ENCODE assay signal across 8 cellular contexts in genomic region chr11:61333638-61334433, GRCh38. TPM values are rescaled to one million over a fixed set of nuclear protein-coding genes. Genes with fewer than 3 reads are reported as not detected.
DNase-seq lines count a peak whose midpoint lies in the region; ATAC-seq and TF ChIP-seq lines count a peak whose summit lies in the region.

No MANE protein-coding gene starts in this region.

- peak overlapping the region; percentile 96 for H3K4me2 ChIP-seq in SK-N-SH

- peaks cover 73% of the 10 kb centered on the region for H3K4me1 Mint-ChIP-seq in activated CD4-positive, alpha-beta memory T cell treated with anti-CD3 and anti-CD28 coated beads, Interleukin-2, amount 10 ng/mL, durations not matched to agents 7 days and 5 days

- peaks cover 20% of the 10 kb centered on the region for H4K20me1 ChIP-seq in SK-N-SH (ENCODE audit: insufficient read depth)

- peaks cover 41% of the 10 kb centered on the region for H3K79me2 ChIP-seq in SK-N-SH (ENCODE audit: insufficient read depth)

- H3K27ac Mint-ChIP-seq in activated CD4-positive, alpha-beta memory T cell treated with anti-CD3 and anti-CD28 coated beads, Interleukin-2, amount 10 ng/mL, durations not matched to agents 7 days and 5 days, result peak overlapping the region; percentile 98

- peak overlapping the region; percentile 99 for H3K9ac ChIP-seq in SK-N-SH

- H2AFZ ChIP-seq in SK-N-SH (ENCODE audit: low read depth), result peak overlapping the region; percentile 84

- H3K9me3 Mint-ChIP-seq in activated CD4-positive, alpha-beta memory T cell treated with anti-CD3 and anti-CD28 coated beads, Interleukin-2, amount 10 ng/mL, durations not matched to agents 7 days and 5 days, result no peaks in the 10 kb centered on the region

- TF ChIP-seq CTCF in SK-N-SH (IDR thresholded peaks at IDR 0.05) (no peak), left ventricle myocardium inferior (IDR thresholded peaks at IDR 0.05; ENCODE audit: borderline replicate concordance) (no peak)

- no peaks in the 10 kb centered on the region for H3K9me2 ChIP-seq in SK-N-SH

- H3K4me1 ChIP-seq in SK-N-SH (ENCODE audit: control insufficient read depth in 1 of 2, insufficient read depth in 2 of 2, low read depth in 1 of 2, low read length in 1 of 2) (peaks cover 17 to 40% of the 10 kb centered on the region in 2 experiments), left ventricle myocardium inferior (peaks cover 62% of the 10 kb centered on the region)

- H3K36me3 Mint-ChIP-seq in activated CD4-positive, alpha-beta memory T cell treated with anti-CD3 and anti-CD28 coated beads, Interleukin-2, amount 10 ng/mL, durations not matched to agents 7 days and 5 days (ENCODE audit: low read depth), result peaks cover 39% of the 10 kb centered on the region

- peak overlapping the region; percentile 92 to 93 for H3K4me3 ChIP-seq in SK-N-SH (ENCODE audit: low read depth in 2 of 2, low read length in 1 of 2)
- H3K4me3 ChIP-seq in left ventricle myocardium inferior, result peak overlapping the region; percentile 96

- H3K36me3 ChIP-seq in SK-N-SH (replicated peaks in 1 of 2; ENCODE audit: control insufficient read depth in 1 of 2, insufficient read depth in 2 of 2, low read length in 1 of 2), result peaks cover 11 to 21% of the 10 kb centered on the region in 2 experiments
- H3K36me3 ChIP-seq in left ventricle myocardium inferior, result peaks cover 12% of the 10 kb centered on the region

- POLR2A ChIA-PET in SK-N-SH (lab: Yijun Ruan, JAX), result interaction anchor here (0.7 to 4.3 kb wide), 7 partner anchors 11 to 96 kb away, joined by 3 to 48 read pairs (median 4); partner anchors contain the start of genes CPSF7, CYB561A3, SDHAF2 and TMEM138
- POLR2A ChIA-PET in activated CD4-positive, alpha-beta memory T cell treated with anti-CD3 and anti-CD28 coated beads, Interleukin-2, amount 10 ng/mL, durations not matched to agents 7 days and 5 days (lab: Charles Lee), result interaction anchor here (0.9 to 4.7 kb wide), 15 partner anchors 8 to 482 kb away, joined by 3 to 118 read pairs (median 5); partner anchors contain the start of genes CPSF7, CYB561A3, SDHAF2 and TMEM138

- H3F3A ChIP-seq in SK-N-SH (replicated peaks; ENCODE audit: insufficient read depth), result peaks cover 4% of the 10 kb centered on the region

- 48% methylated on average over 11 of the region's 14 CpGs for WGBS in SK-N-SH (ENCODE audit: low lambda C conversion rate)

- no peak for TF ChIP-seq RAD21 in SK-N-SH (IDR thresholded peaks at IDR 0.05; ENCODE audit: low read length)

- no peaks in the 10 kb centered on the region for H3K9me3 ChIP-seq in SK-N-SH
- no peaks in the 10 kb centered on the region for H3K9me3 ChIP-seq in left ventricle myocardium inferior (replicated peaks)

- no peak for ATAC-seq in SK-N-SH treated with all-trans-retinoic acid at 6 μM for 48 hours
- no peak for ATAC-seq in HG03196 (IDR thresholded peaks at IDR 0.05; ENCODE audit: unreplicated experiment)

- H3K27me3 ChIP-seq in SK-N-SH (ENCODE audit: insufficient read depth) (no peaks in the 10 kb centered on the region), left ventricle myocardium inferior (ENCODE audit: low read depth) (no peaks in the 10 kb centered on the region)

- H3K4me3 Mint-ChIP-seq in activated CD4-positive, alpha-beta memory T cell treated with anti-CD3 and anti-CD28 coated beads, Interleukin-2, amount 10 ng/mL, durations not matched to agents 7 days and 5 days, result peak overlapping the region; percentile 99

- H3K27me3 Mint-ChIP-seq in activated CD4-positive, alpha-beta memory T cell treated with anti-CD3 and anti-CD28 coated beads, Interleukin-2, amount 10 ng/mL, durations not matched to agents 7 days and 5 days, result no peaks in the 10 kb centered on the region

- TF ChIP-seq EP300 in SK-N-SH (IDR thresholded peaks at IDR 0.05; ENCODE audit: borderline replicate concordance in 1 of 2, low read depth in 1 of 2, low read length in 1 of 2), result no peak

- DNase-seq in SK-N-SH (peak; percentile 36), left ventricle myocardium inferior (no peak), activated gamma-delta T cell (lab: John Stamatoyannopoulos, UW) (no peak), hypothalamus (lab: John Stamatoyannopoulos, UW) (no peak)
- no peak for DNase-seq in activated CD4-positive, alpha-beta memory T cell treated with anti-CD3 and anti-CD28 coated beads, Interleukin-2, amount 10 ng/mL, durations not matched to agents 7 days and 5 days
- peak; percentile 47 for DNase-seq in stimulated activated CD8-positive, alpha-beta memory T cell treated with anti-CD3 and anti-CD28 coated beads, Interleukin-4, amount 100 ng/mL, for 48 hours

- CTCF ChIA-PET in SK-N-SH (lab: Yijun Ruan, JAX), result interaction anchor here (0.8 to 7.9 kb wide), 7 partner anchors 24 to 305 kb away, joined by 3 to 300 read pairs (median 6); partner anchors contain the start of genes CYB561A3, TMEM138 and TMEM216
- CTCF ChIA-PET in activated CD4-positive, alpha-beta memory T cell treated with anti-CD3 and anti-CD28 coated beads, Interleukin-2, amount 10 ng/mL, durations not matched to agents 7 days and 5 days (lab: Charles Lee), result interaction anchor here (0.7 to 6.5 kb wide), 10 partner anchors 20 to 183 kb away, joined by 3 to 289 read pairs (median 9); partner anchors contain the start of genes CPSF7, CYB561A3, SDHAF2 and TMEM138

- intact Hi-C loops in left ventricle myocardium inferior (cut with micrococcal nuclease), result no loop called here

- H3K27ac ChIP-seq in SK-N-SH (ENCODE audit: low read depth in 2 of 2, low read length in 1 of 2) (peak overlapping the region; percentile 74 to 96; a peak in 3 of 4 replicates), left ventricle myocardium inferior (replicated peaks) (peak overlapping the region; percentile 95)

TF ChIP-seq in SK-N-SH, 30 proteins besides CTCF, POLR2A, EP300 and RAD21 (continues in another document):
- no peak for TF ChIP-seq NFIC (IDR thresholded peaks at IDR 0.05; ENCODE audit: borderline replicate concordance)

TF ChIP-seq in SK-N-SH treated with all-trans-retinoic acid at 6 μM for 48 hours, 23 proteins besides CTCF, POLR2A, EP300 and RAD21 (continues in another document):
- TF ChIP-seq CREB5 (CRISPR knock-in tag; IDR thresholded peaks at IDR 0.05; ENCODE audit: low read depth) (no peak), ZNF8 (CRISPR knock-in tag; IDR thresholded peaks at IDR 0.05) (no peak), PPARA (CRISPR knock-in tag; IDR thresholded peaks at IDR 0.05; ENCODE audit: borderline replicate concordance) (no peak), POU6F1 (CRISPR knock-in tag; IDR thresholded peaks at IDR 0.05; ENCODE audit: borderline replicate concordance, low read depth) (no peak)

RNA-seq across cellular contexts. Expression of gene TKFC, which starts 0.8 kb away (rescaled TPM):
- 71.0 and 72.0 TPM in 2 replicates for polyA plus RNA-seq in SK-N-SH (2012; rRNA removed)
- 20.5 and 34.1 TPM in 2 replicates for polyA plus RNA-seq in SK-N-SH (2012; cell fraction: cytosol; rRNA removed)
- 253 and 263 TPM in 2 replicates for polyA plus RNA-seq in SK-N-SH (2012; cell fraction: nucleus; rRNA removed)
- total RNA-seq in activated CD4-positive, alpha-beta memory T cell treated with anti-CD3 and anti-CD28 coated beads, Interleukin-2, amount 10 ng/mL, durations not matched to agents 7 days and 5 days, result 10 to 100 TPM; 49.6 to 51.5 TPM
- 17.8 TPM for total RNA-seq in left ventricle myocardium inferior

RNA-seq across cellular contexts. Expression of gene DDB1, which starts 0.9 kb away (rescaled TPM):
- 170 and 224 TPM in 2 replicates for polyA plus RNA-seq in SK-N-SH (2012; rRNA removed)
- 165 and 169 TPM in 2 replicates for polyA plus RNA-seq in SK-N-SH (2012; cell fraction: cytosol; rRNA removed)
- polyA plus RNA-seq in SK-N-SH (2012; cell fraction: nucleus; rRNA removed), result 146 and 236 TPM in 2 replicates
- 100 to 1,000 TPM; 166 to 174 TPM for total RNA-seq in activated CD4-positive, alpha-beta memory T cell treated with anti-CD3 and anti-CD28 coated beads, Interleukin-2, amount 10 ng/mL, durations not matched to agents 7 days and 5 days
- 128 TPM for total RNA-seq in left ventricle myocardium inferior

RNA-seq across cellular contexts. Expression of gene CYB561A3, which starts 27.8 kb away (rescaled TPM):
- polyA plus RNA-seq in SK-N-SH (2012; rRNA removed), result 70.0 and 76.4 TPM in 2 replicates
- 36.7 and 53.0 TPM in 2 replicates for polyA plus RNA-seq in SK-N-SH (2012; cell fraction: cytosol; rRNA removed)
- 104 and 111 TPM in 2 replicates for polyA plus RNA-seq in SK-N-SH (2012; cell fraction: nucleus; rRNA removed)
- total RNA-seq in activated CD4-positive, alpha-beta memory T cell treated with anti-CD3 and anti-CD28 coated beads, Interleukin-2, amount 10 ng/mL, durations not matched to agents 7 days and 5 days, result 10 to 100 TPM; 36.0 to 38.6 TPM
- total RNA-seq in left ventricle myocardium inferior, result 10.5 TPM

RNA-seq across cellular contexts. Expression of gene TMEM138, which starts 28.3 kb away (rescaled TPM):
- 82.2 and 129 TPM in 2 replicates for polyA plus RNA-seq in SK-N-SH (2012; rRNA removed)
- 85.3 and 88.5 TPM in 2 replicates for polyA plus RNA-seq in SK-N-SH (2012; cell fraction: cytosol; rRNA removed)
- polyA plus RNA-seq in SK-N-SH (2012; cell fraction: nucleus; rRNA removed), result 126 and 177 TPM in 2 replicates
- total RNA-seq in activated CD4-positive, alpha-beta memory T cell treated with anti-CD3 and anti-CD28 coated beads, Interleukin-2, amount 10 ng/mL, durations not matched to agents 7 days and 5 days, result 10 to 100 TPM; 45.5 to 50.0 TPM
- total RNA-seq in left ventricle myocardium inferior, result 20.9 TPM

RNA-seq across cellular contexts. Expression of gene VWCE, which starts 38.7 kb away (rescaled TPM):
- polyA plus RNA-seq in SK-N-SH (2012; rRNA removed), result 3.4 and 5.0 TPM in 2 replicates
- 0.82 and 1.6 TPM in 2 replicates for polyA plus RNA-seq in SK-N-SH (2012; cell fraction: cytosol; rRNA removed)
- polyA plus RNA-seq in SK-N-SH (2012; cell fraction: nucleus; rRNA removed), result 24.9 and 31.4 TPM in 2 replicates
- 1 to 10 TPM in 1 of 2 experiments, under 1 TPM in 1; 0.98 to 1.7 TPM for total RNA-seq in activated CD4-positive, alpha-beta memory T cell treated with anti-CD3 and anti-CD28 coated beads, Interleukin-2, amount 10 ng/mL, durations not matched to agents 7 days and 5 days
- total RNA-seq in left ventricle myocardium inferior, result 0.77 TPM

Comparison
In these comparisons a context has a peak if more than half of its experiments do, and no peak if none do; other contexts are left out.
1. DNase-seq: peak in SK-N-SH (single experiment) and stimulated activated CD8-positive, alpha-beta memory T cell treated with anti-CD3 and anti-CD28 coated beads, Interleukin-4, amount 100 ng/mL, for 48 hours (single experiment); none in activated CD4-positive, alpha-beta memory T cell treated with anti-CD3 and anti-CD28 coated beads, Interleukin-2, amount 10 ng/mL, durations not matched to agents 7 days and 5 days (single experiment), left ventricle myocardium inferior (single experiment), activated gamma-delta T cell (single experiment) and hypothalamus (0 of 51).